ENCODE assay signal across 26 cellular contexts in the genomic region with DNA sequence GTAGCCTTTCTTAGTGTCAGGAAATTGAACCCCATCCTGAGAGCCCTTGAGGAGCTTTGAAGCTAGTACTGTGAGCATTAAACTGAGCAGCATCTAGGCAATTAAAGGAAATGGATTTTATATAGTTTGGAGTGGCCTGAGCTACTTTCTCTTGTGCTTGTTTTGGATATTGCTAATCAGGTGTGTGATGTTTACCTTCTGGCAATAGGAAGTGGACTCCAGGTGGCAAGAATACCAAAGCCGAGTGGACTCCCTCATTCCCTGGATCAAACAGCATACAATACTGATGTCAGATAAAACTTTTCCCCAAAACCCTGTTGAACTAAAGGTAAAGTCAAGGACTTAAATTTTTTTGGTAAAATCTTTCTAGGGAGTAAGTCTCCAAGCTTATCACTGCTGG.
DNase-seq lines count a peak whose midpoint lies in the region; ATAC-seq, FAIRE-seq and TF ChIP-seq lines count a peak whose summit lies in the region.
"Had no signal": no experiment of that assay in that cellular context is flagged by ENCODE, and none has a peak within 500 bp of the region (broad histone marks: within the 10 kb centered on the region; RNA-seq: fewer than 3 reads in every experiment).

No MANE protein-coding gene starts in this region.

- no peak for TF ChIP-seq CTCF in pancreas (IDR thresholded peaks at IDR 0.05)

- ATAC-seq in activated T-helper 17 cell treated with anti-CD3 and anti-CD28 coated beads, Interleukin-2, amount 50 U/mL, for 72 hours (replicated peaks): no peak
- peak; percentile 82 to 93 (median 89) for ATAC-seq in pancreas
- ATAC-seq: activated CD8-positive, alpha-beta T cell treated with anti-CD3 and anti-CD28 coated beads for 36 hours; activated naive CD4-positive, alpha-beta T cell treated with anti-CD3 and anti-CD28 coated beads, Interleukin-2, amount 50 U/mL, for 72 hours; esophagus mucosa had no signal

- no peak overlapping the region for H3K4me3 Mint-ChIP-seq in activated T-helper 17 cell treated with anti-CD3 and anti-CD28 coated beads, Interleukin-2, amount 50 U/mL, for 72 hours
- H3K4me3 Mint-ChIP-seq: activated CD8-positive, alpha-beta T cell treated with anti-CD3 and anti-CD28 coated beads for 36 hours had no signal

- peak overlapping the region; percentile 31 for H3K27ac Mint-ChIP-seq in activated T-helper 17 cell treated with anti-CD3 and anti-CD28 coated beads, Interleukin-2, amount 50 U/mL, for 72 hours

- 7 to 16% methylated on average over 1 of the region's 1 CpG for WGBS in pancreas, 2 donors

- H3K27me3 ChIP-seq in pancreas: no peaks in the 10 kb centered on the region
- H3K27me3 ChIP-seq: thyroid gland had no signal

- intact Hi-C loops in pancreas (cut with DNase I): no loop called here

- no peaks in the 10 kb centered on the region for H3K9me3 ChIP-seq in pancreas
- H3K9me3 ChIP-seq: thyroid gland had no signal

- no peaks in the 10 kb centered on the region for H3K27me3 Mint-ChIP-seq in activated T-helper 17 cell treated with anti-CD3 and anti-CD28 coated beads, Interleukin-2, amount 50 U/mL, for 72 hours
- H3K27me3 Mint-ChIP-seq: activated CD8-positive, alpha-beta T cell treated with anti-CD3 and anti-CD28 coated beads for 36 hours had no signal

- no peak overlapping the region for H3K4me3 ChIP-seq in pancreas
- H3K4me3 ChIP-seq: SK-N-MC, thyroid gland had no signal

- H3K36me3 Mint-ChIP-seq in activated T-helper 17 cell treated with anti-CD3 and anti-CD28 coated beads, Interleukin-2, amount 50 U/mL, for 72 hours (ENCODE audit: low read depth): peaks cover 75% of the 10 kb centered on the region

- H3K4me1 Mint-ChIP-seq in activated T-helper 17 cell treated with anti-CD3 and anti-CD28 coated beads, Interleukin-2, amount 50 U/mL, for 72 hours: no peaks in the 10 kb centered on the region

- DNase-seq in NCI-H1105 treated with DMSO at 0.1 percent for 48 hours (lab: John Stamatoyannopoulos, UW) (peak; percentile 14), NCI-H1105 (lab: John Stamatoyannopoulos, UW) (no peak), DMS79 (lab: John Stamatoyannopoulos, UW) (peak; percentile 53), pancreas (peak in 1 of 6 donors; percentile 32), NCI-H187 (lab: John Stamatoyannopoulos, UW) (no peak), substantia nigra (lab: John Stamatoyannopoulos, UW) (no peak), GM19238 (ENCODE audit: insufficient read length, low spot score) (no peak)
- DNase-seq: 8988T; activated CD4-positive, CD25-positive, alpha-beta regulatory T cell; activated CD8-positive, alpha-beta T cell treated with anti-CD3 and anti-CD28 coated beads for 36 hours; activated T-cell treated with anti-CD3 and anti-CD28 coated beads for 4 hours; AML-193; cerebellar nuclear complex; foreskin melanocyte; GOT3; hippocampal formation; NCI-H1930; stimulated activated CD4-positive, alpha-beta T cell treated with anti-CD3 and anti-CD28 coated beads, Interleukin-1b, Interleukin-23, amount 100 ng/mL, for 48 hours; T1000; thyroid gland had no signal

- H3K36me3 ChIP-seq in pancreas: peaks cover 0 to 6% (median 6%) of the 10 kb centered on the region in 3 donors

- H3K27ac ChIP-seq in pancreas (peak overlapping the region in 3 of 4 donors; percentile 6 to 44 (median 6)), substantia nigra (ENCODE audit: low read depth, low read length, poor library complexity, severe bottlenecking) (no peak overlapping the region)
- H3K27ac ChIP-seq: SK-N-MC, thyroid gland had no signal

- peaks cover 7 to 32% (median 31%) of the 10 kb centered on the region in 3 donors for H3K4me1 ChIP-seq in pancreas

- no peaks in the 10 kb centered on the region for H3K9me3 Mint-ChIP-seq in activated T-helper 17 cell treated with anti-CD3 and anti-CD28 coated beads, Interleukin-2, amount 50 U/mL, for 72 hours
- H3K9me3 Mint-ChIP-seq: activated CD8-positive, alpha-beta T cell treated with anti-CD3 and anti-CD28 coated beads for 36 hours; activated naive CD4-positive, alpha-beta T cell treated with anti-CD3 and anti-CD28 coated beads, Interleukin-2, amount 50 U/mL, for 72 hours had no signal

- FAIRE-seq in pancreas (lab: Jason Lieb, UNC): no peak
- FAIRE-seq: astrocyte, islet of Langerhans had no signal

Comparison
In these comparisons a context has a peak if more than half of its experiments do, and no peak if none do; other contexts are left out.
1. DNase-seq: peak in NCI-H1105 treated with DMSO at 0.1 percent for 48 hours (single experiment) and DMS79 (single experiment); none in NCI-H1105 (single experiment), NCI-H187 (0 of 2), substantia nigra (0 of 49) and GM19238 (single experiment).